Comparison of ENCODE assay signal across 31 cellular contexts in the genomic region with DNA sequence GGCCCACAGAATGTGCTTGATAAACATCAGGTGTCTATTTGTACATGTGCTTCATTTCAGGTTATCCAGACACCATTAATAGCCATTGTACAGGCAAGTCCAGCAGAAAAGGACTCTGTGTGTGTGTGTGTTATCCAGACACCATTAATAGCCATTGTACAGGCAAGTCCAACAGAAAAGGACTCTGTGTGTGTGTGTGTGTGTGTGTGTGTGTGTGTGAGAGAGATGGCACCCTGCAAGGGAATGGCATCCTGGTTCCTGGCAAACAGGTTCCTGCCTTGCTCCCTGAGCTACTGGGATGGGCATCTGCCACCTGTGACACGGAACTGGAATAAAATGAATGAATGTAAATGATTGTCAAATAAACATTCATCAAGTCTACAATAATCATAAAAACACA.
"Had no signal": no experiment of that assay in that cellular context is flagged by ENCODE, and none has a peak within 500 bp of the region (broad histone marks: within the 10 kb centered on the region; RNA-seq: fewer than 3 reads in every experiment).

No MANE protein-coding gene starts in this region.

- ATAC-seq: activated CD8-positive, alpha-beta memory T cell treated with anti-CD3 and anti-CD28 coated beads, Interleukin-2, amount 10 ng/mL, durations not matched to agents 7 days and 5 days; activated naive CD8-positive, alpha-beta T cell treated with anti-CD3 and anti-CD28 coated beads, Interleukin-2, amount 50 U/mL, for 24 hours; Right ventricle myocardium inferior had no signal

- DNase-seq: activated CD4-positive, alpha-beta memory T cell treated with anti-CD3 and anti-CD28 coated beads, Interleukin-2, amount 10 ng/mL, durations not matched to agents 7 days and 5 days; activated CD4-positive, alpha-beta T cell treated with anti-CD3 and anti-CD28 coated beads for 1 hour; activated CD4-positive, alpha-beta T cell treated with anti-CD3 and anti-CD28 coated beads for 48 hours; activated CD4-positive, CD25-positive, alpha-beta regulatory T cell; activated CD8-positive, alpha-beta memory T cell treated with anti-CD3 and anti-CD28 coated beads for 24 hours; activated CD8-positive, alpha-beta memory T cell treated with anti-CD3 and anti-CD28 coated beads, Interleukin-2, amount 10 ng/mL, durations not matched to agents 7 days and 5 days; activated CD8-positive, alpha-beta memory T cell treated with anti-CD3 and anti-CD28 coated beads, Interleukin-2, amount 50 U/mL, for 48 hours; activated effector memory CD4-positive, alpha-beta T cell treated with Interleukin-2 at 50 U/mL for 16 hours; activated naive CD4-positive, alpha-beta T cell treated with anti-CD3 and anti-CD28 coated beads, Interleukin-2, amount 10 ng/mL, durations not matched to agents 7 days and 5 days; activated naive CD8-positive, alpha-beta T cell treated with anti-CD3 and anti-CD28 coated beads, Interleukin-2, amount 50 U/mL, for 24 hours; activated T-cell treated with anti-CD3 and anti-CD28 coated beads, Interleukin-2, amount 50 U/mL, for 48 hours; anterior cingulate cortex; central memory CD4-positive, alpha-beta T cell; Karpas-422; KBM-7; NCI-H1105; NCI-H1417 treated with DMSO at 0.1 percent for 48 hours; NCI-H187 treated with DMSO at 0.1 percent for 48 hours; NCI-H2081; NCI-H2171 treated with DMSO at 0.1 percent for 48 hours; NCI-H2227 treated with DMSO at 0.1 percent for 48 hours; NCI-H446; NCI-H526 treated with DMSO at 0.1 percent for 48 hours; PC-9; SW 1271; T-helper 1 cell; T-helper 2 cell; T-helper 9 cell; WERI-Rb-1 had no signal

- H3K4me3 ChIP-seq: PC-9 had no signal

- H3K36me3 ChIP-seq: WERI-Rb-1 had no signal

- H3K27ac ChIP-seq: PC-9, RWPE1, WERI-Rb-1 had no signal
